In genomic region chr5:93736284-93736683, GRCh38 we compare ENCODE assay signal across 17 cellular contexts. TPM values are rescaled to one million over a fixed set of nuclear protein-coding genes. Genes with fewer than 3 reads are reported as not detected.
A peak's percentile ranks its signal among the peaks of the same experiment; 100 is the strongest.
DNase-seq lines count a peak whose midpoint lies in the region; ATAC-seq and TF ChIP-seq lines count a peak whose summit lies in the region.
"Had no signal": no experiment of that assay in that cellular context is flagged by ENCODE, and none has a peak within 500 bp of the region (broad histone marks: within the 10 kb centered on the region; RNA-seq: fewer than 3 reads in every experiment).

No MANE protein-coding gene starts in this region.

- in situ Hi-C loops in HAP-1 (cut with MboI; ENCODE audit: low sequenced_read_pairs), result no loop called here

- no peak overlapping the region for H3K27ac ChIP-seq in fibroblast of lung (ENCODE audit: insufficient read depth, low read length)

- TF ChIP-seq CTCF in fibroblast of lung (conservative IDR thresholded peaks at IDR 0.05 in 1 of 2, IDR thresholded peaks at IDR 0.05 in 1 of 2; ENCODE audit: low read depth in 1 of 2, low read length in 2 of 2), result no peak

- H3K4me2 ChIP-seq in fibroblast of lung (ENCODE audit: extremely low read depth, insufficient read depth, low read length), result no peak overlapping the region
- H3K4me2 ChIP-seq: SK-N-SH had no signal

- H3K27me3 ChIP-seq in fibroblast of lung (ENCODE audit: control insufficient read depth, insufficient read depth, low read length) (no peaks in the 10 kb centered on the region), HAP-1 (ENCODE audit: low read depth) (no peaks in the 10 kb centered on the region)

- no peak for ATAC-seq in HG03159 (IDR thresholded peaks at IDR 0.05; ENCODE audit: unreplicated experiment)

- H2AFZ ChIP-seq in fibroblast of lung (ENCODE audit: low read length), result no peak overlapping the region

- H3K36me3 ChIP-seq in fibroblast of lung (ENCODE audit: control insufficient read depth, insufficient read depth, low read length) (no peaks in the 10 kb centered on the region), HAP-1 (replicated peaks) (no peaks in the 10 kb centered on the region)

- no peak overlapping the region for H3K9ac ChIP-seq in fibroblast of lung (ENCODE audit: insufficient read depth, low read length)
- H3K9ac ChIP-seq: SK-N-SH had no signal

- H3K9me3 ChIP-seq in fibroblast of lung (ENCODE audit: control insufficient read depth, insufficient read depth, low read depth, low read length) (no peaks in the 10 kb centered on the region), HAP-1 (no peaks in the 10 kb centered on the region)
- H3K9me3 ChIP-seq: SK-N-SH had no signal

- H3K4me1 ChIP-seq in fibroblast of lung (ENCODE audit: control insufficient read depth, extremely low read depth, insufficient read depth, low read length), result no peaks in the 10 kb centered on the region
- H3K4me1 ChIP-seq in HAP-1, result no peaks in the 10 kb centered on the region

- no peak overlapping the region for H3K4me3 ChIP-seq in fibroblast of lung (replicated peaks in 1 of 4; ENCODE audit: control extremely low read depth in 1 of 4, insufficient read depth in 1 of 4, low read depth in 3 of 4, low read length in 4 of 4)
- H3K4me3 ChIP-seq in skeletal muscle cell (ENCODE audit: low read depth, low read length), result no peak overlapping the region
- H3K4me3 ChIP-seq in HAP-1, result no peak overlapping the region

- H4K20me1 ChIP-seq in fibroblast of lung (ENCODE audit: control insufficient read depth, extremely low read depth, insufficient read depth, low read length), result no peaks in the 10 kb centered on the region

- no peaks in the 10 kb centered on the region for H3K79me2 ChIP-seq in fibroblast of lung (ENCODE audit: control insufficient read depth, insufficient read depth, low read length)

- DNase-seq in AG20443 (ENCODE audit: low spot score), result peak; percentile 14
- peak; percentile 27 for DNase-seq in MV-4-11 (lab: John Stamatoyannopoulos, UW)
- DNase-seq in fibroblast of lung (ENCODE audit: low read depth in 2 of 2), result peak; percentile 21 to 28
- DNase-seq in skeletal muscle cell (ENCODE audit: low read depth), result peak; percentile 31
- DNase-seq in HAP-1 (ENCODE audit: low spot score in 2 of 2), result no peak
- DNase-seq in stimulated activated CD8-positive, alpha-beta memory T cell treated with anti-CD3 and anti-CD28 coated beads, Interleukin-4, amount 100 ng/mL, for 48 hours, result no peak
- DNase-seq: C1 segment of cervical spinal cord; CD8-positive, alpha-beta memory T cell; DMS53; NCI-H1105 treated with DMSO at 0.1 percent for 48 hours; NCI-H1694 treated with DMSO at 0.1 percent for 48 hours; NCI-H2227 treated with DMSO at 0.1 percent for 48 hours; NCI-H524; RPMI8226; SHP77 treated with DMSO at 0.1 percent for 48 hours; SK-N-SH had no signal

RNA-seq across cellular contexts. Expression of gene POU5F2, which starts 5.1 kb away (rescaled TPM):
- total RNA-seq in fibroblast of lung, result 0.51 and 0.66 TPM in 2 replicates
- 0.01 TPM in 2 replicates for polyA plus RNA-seq in fibroblast of lung
- polyA plus RNA-seq in fibroblast of lung (2012), result not detected in 2 replicates
- not detected in 2 replicates for polyA minus RNA-seq in fibroblast of lung (ENCODE audit: low replicate concordance)

Comparison
In these comparisons a context has a peak if more than half of its experiments do, and no peak if none do; other contexts are left out.
1. DNase-seq: peak in AG20443 (single experiment), MV-4-11 (single experiment), fibroblast of lung (2 of 2) and skeletal muscle cell (single experiment); none in HAP-1 (0 of 2) and stimulated activated CD8-positive, alpha-beta memory T cell treated with anti-CD3 and anti-CD28 coated beads, Interleukin-4, amount 100 ng/mL, for 48 hours (single experiment).